8 cellular contexts compared by ENCODE assay signal in the genomic region with DNA sequence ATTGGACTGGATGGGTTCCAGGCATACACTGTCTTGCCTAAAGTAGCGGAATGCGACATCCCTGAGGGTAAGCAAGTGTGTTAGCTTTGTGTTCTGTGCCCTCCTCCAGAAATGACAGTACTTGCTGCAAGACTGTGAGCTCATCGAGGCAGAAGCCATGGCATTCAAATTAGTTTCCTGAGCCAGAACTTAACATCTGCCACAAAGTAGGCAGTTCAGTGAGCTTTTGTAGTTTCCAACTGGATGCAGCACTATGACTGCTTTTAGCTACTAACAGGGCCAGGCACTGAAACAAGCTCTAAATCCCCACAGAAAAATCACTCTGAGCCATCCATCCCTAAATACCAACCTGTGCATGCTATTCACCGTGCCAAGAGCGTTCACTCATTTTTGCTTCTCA. TPM values are rescaled to one million over a fixed set of nuclear protein-coding genes. Genes with fewer than 3 reads are reported as not detected.
DNase-seq lines count a peak whose midpoint lies in the region; ATAC-seq lines count a peak whose summit lies in the region.

No MANE protein-coding gene starts in this region.

- peak overlapping the region; percentile 92 for H3K4me3 Mint-ChIP-seq in dendritic cell treated with granulocyte-macrophage colony-stimulating factor and Interleukin-4, amounts not matched to agents 40 ng/mL and 50 ng/mL, for 4 days

- peaks cover 10% of the 10 kb centered on the region for H3K27me3 Mint-ChIP-seq in dendritic cell treated with granulocyte-macrophage colony-stimulating factor and Interleukin-4, amounts not matched to agents 40 ng/mL and 50 ng/mL, for 4 days

- ATAC-seq in GM21526 (IDR thresholded peaks at IDR 0.05; ENCODE audit: low FRiP score, unreplicated experiment) (no peak), GM19463 (IDR thresholded peaks at IDR 0.05; ENCODE audit: unreplicated experiment) (no peak)

- peak overlapping the region; percentile 93 for H3K27ac Mint-ChIP-seq in dendritic cell treated with granulocyte-macrophage colony-stimulating factor and Interleukin-4, amounts not matched to agents 40 ng/mL and 50 ng/mL, for 4 days

- DNase-seq in EH (ENCODE audit: low read depth) = peak; percentile 43
- peak; percentile 34 for DNase-seq in NCI-H2227 treated with DMSO at 0.1 percent for 48 hours (lab: John Stamatoyannopoulos, UW)
- DNase-seq in occipital lobe (lab: John Stamatoyannopoulos, UW) = peak; percentile 3
- DNase-seq in NCI-H128 (lab: John Stamatoyannopoulos, UW; ENCODE audit: unreplicated experiment) = no peak
- no peak for DNase-seq in COR-L47 (lab: John Stamatoyannopoulos, UW)

- H3K36me3 Mint-ChIP-seq in dendritic cell treated with granulocyte-macrophage colony-stimulating factor and Interleukin-4, amounts not matched to agents 40 ng/mL and 50 ng/mL, for 4 days (ENCODE audit: low read depth) = peaks cover 32% of the 10 kb centered on the region

- intact Hi-C loops in dendritic cell treated with granulocyte-macrophage colony-stimulating factor and Interleukin-4, amounts not matched to agents 40 ng/mL and 50 ng/mL, for 4 days (cut with micrococcal nuclease) = no loop called here

- H3K4me1 Mint-ChIP-seq in dendritic cell treated with granulocyte-macrophage colony-stimulating factor and Interleukin-4, amounts not matched to agents 40 ng/mL and 50 ng/mL, for 4 days (ENCODE audit: low read depth) = peaks cover 32% of the 10 kb centered on the region

- H3K9me3 Mint-ChIP-seq in dendritic cell treated with granulocyte-macrophage colony-stimulating factor and Interleukin-4, amounts not matched to agents 40 ng/mL and 50 ng/mL, for 4 days = no peaks in the 10 kb centered on the region

RNA-seq across cellular contexts. Expression of a gene that starts 1.2 kb away (rescaled TPM):
- total RNA-seq in occipital lobe = 90.2 TPM

Comparison
In these comparisons a context has a peak if more than half of its experiments do, and no peak if none do; other contexts are left out.
1. DNase-seq: peak in EH (single experiment), NCI-H2227 treated with DMSO at 0.1 percent for 48 hours (single experiment) and occipital lobe (single experiment); none in NCI-H128 (single experiment) and COR-L47 (single experiment).